Comparison of ENCODE assay signal across 17 cellular contexts in the genomic region with DNA sequence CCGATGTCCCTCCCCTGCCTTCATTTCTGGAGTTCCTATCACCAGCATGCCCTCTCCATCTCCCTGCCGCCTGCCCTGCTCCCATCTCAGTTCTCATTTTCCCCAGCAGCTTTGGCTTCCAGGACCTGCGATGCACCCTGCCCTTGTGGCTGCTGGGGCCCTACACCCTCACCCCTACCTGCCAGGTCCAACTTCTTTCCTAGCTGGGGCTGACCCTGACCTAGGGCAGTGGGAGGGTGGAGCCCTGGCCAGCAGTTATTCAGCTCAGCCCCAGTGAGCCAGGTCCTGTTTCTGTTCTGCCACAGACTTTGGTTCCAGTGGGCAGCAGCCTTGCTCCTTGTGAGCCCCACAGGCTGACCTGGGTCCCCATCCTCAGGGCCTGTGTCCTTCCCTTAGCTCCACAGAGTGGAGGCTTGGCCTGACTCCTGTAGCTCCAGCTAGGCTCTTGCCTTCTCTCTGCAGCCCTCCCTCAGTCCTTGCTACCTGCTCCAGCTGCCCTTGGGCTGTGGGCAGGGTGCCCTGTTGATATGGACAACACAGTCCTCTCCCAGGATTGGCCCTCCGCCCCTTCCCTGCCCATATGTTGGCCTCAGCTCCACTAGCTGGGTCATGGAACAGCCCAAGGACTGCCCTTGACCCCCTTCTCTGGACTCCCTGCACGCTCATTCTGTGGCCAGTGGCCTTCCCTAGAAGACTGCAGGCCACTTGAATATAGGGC.
"Had no signal": no experiment of that assay in that cellular context is flagged by ENCODE, and none has a peak within 500 bp of the region (broad histone marks: within the 10 kb centered on the region; RNA-seq: fewer than 3 reads in every experiment).

No MANE protein-coding gene starts in this region.

- H3K9me3 ChIP-seq: ovary, suprapubic skin had no signal

- DNase-seq: activated CD4-positive, alpha-beta T cell treated with anti-CD3 and anti-CD28 coated beads, Interleukin-2, amount 50 U/mL, for 4 hours; activated gamma-delta T cell treated with Interleukin-2 at 50 U/mL for 16 hours; activated T-cell treated with anti-CD3 and anti-CD28 coated beads for 4 hours; dorsolateral prefrontal cortex; hippocampal formation; mammary epithelial cell; naive B cell; ovary; stimulated activated CD8-positive, alpha-beta memory T cell treated with anti-CD3 and anti-CD28 coated beads, Interleukin-4, amount 100 ng/mL, for 48 hours; stimulated activated naive CD8-positive, alpha-beta T cell treated with anti-CD3 and anti-CD28 coated beads, Interleukin-15, Interleukin-2, amounts not matched to agents 100 U/mL and 50 U/mL, for 24 hours; SW 1271; T-helper 2 cell had no signal

- H3K27ac ChIP-seq: cardiac muscle cell, dorsolateral prefrontal cortex, ovary had no signal

- FAIRE-seq: colon, islet of Langerhans had no signal

- H3K36me3 ChIP-seq: cardiac muscle cell, ovary, suprapubic skin had no signal

- H3K27me3 ChIP-seq: cardiac muscle cell, dorsolateral prefrontal cortex, ovary, suprapubic skin had no signal

- ATAC-seq: activated naive CD4-positive, alpha-beta T cell treated with anti-CD3 and anti-CD28 coated beads, Interleukin-2, amount 50 U/mL, for 72 hours; stimulated activated naive CD8-positive, alpha-beta T cell treated with anti-CD3 and anti-CD28 coated beads, Interleukin-15, Interleukin-2, amounts not matched to agents 100 U/mL and 50 U/mL, for 24 hours had no signal

- H3K4me3 ChIP-seq: cardiac muscle cell, dorsolateral prefrontal cortex, ovary, suprapubic skin had no signal
